In genomic region chr17:78132767-78133178, GRCh38 we compare ENCODE assay signal across 11 cellular contexts. TPM values are rescaled to one million over a fixed set of nuclear protein-coding genes. Genes with fewer than 3 reads are reported as not detected.
DNase-seq lines count a peak whose midpoint lies in the region; ATAC-seq and TF ChIP-seq lines count a peak whose summit lies in the region.
"Had no signal": no experiment of that assay in that cellular context is flagged by ENCODE, and none has a peak within 500 bp of the region (broad histone marks: within the 10 kb centered on the region; RNA-seq: fewer than 3 reads in every experiment).

No MANE protein-coding gene starts in this region.

- peak overlapping the region; percentile 88 for H3K4me3 Mint-ChIP-seq in CD4-positive, alpha-beta T cell
- peak overlapping the region; percentile 75 to 100 (median 90) for H3K4me3 Mint-ChIP-seq in naive thymus-derived CD8-positive, alpha-beta T cell

- H3K9me3 ChIP-seq in CD4-positive, alpha-beta T cell (ENCODE audit: control insufficient read depth, low read length), result no peaks in the 10 kb centered on the region

- intact Hi-C loops in CD4-positive, alpha-beta T cell (cut with DNase I, micrococcal nuclease), result loop anchor here (5.0 to 10.0 kb wide), 5 partner anchors 35 to 688 kb away; partner anchors contain the start of gene SYNGR2 (in 1 of the 2)

- peak overlapping the region; percentile 81 for H3K27ac Mint-ChIP-seq in CD4-positive, alpha-beta T cell
- peak overlapping the region; percentile 73 to 74 for H3K27ac Mint-ChIP-seq in activated naive CD4-positive, alpha-beta T cell treated with anti-CD3 and anti-CD28 coated beads, Interleukin-2, amount 50 U/mL, for 72 hours
- H3K27ac Mint-ChIP-seq in naive thymus-derived CD8-positive, alpha-beta T cell, result peak overlapping the region; percentile 87 to 97 (median 90)

- H3K4me1 Mint-ChIP-seq in CD4-positive, alpha-beta T cell (ENCODE audit: low read depth), result peaks cover 71% of the 10 kb centered on the region
- peaks cover 42 to 77% (median 69%) of the 10 kb centered on the region in 4 donors for H3K4me1 Mint-ChIP-seq in naive thymus-derived CD8-positive, alpha-beta T cell

- TF ChIP-seq CTCF in CD4-positive, alpha-beta T cell (IDR thresholded peaks at IDR 0.05), result no peak

- POLR2A ChIA-PET in CD4-positive, alpha-beta T cell (lab: Charles Lee), result interaction anchor here (0.9 to 16.9 kb wide), 7 partner anchors 4 to 44 kb away, joined by 3 to 766 read pairs (median 101); partner anchors contain the start of genes TMC6 and TMC8
- POLR2A ChIA-PET in naive thymus-derived CD8-positive, alpha-beta T cell (lab: Charles Lee), result interaction anchor here (0.6 to 30.2 kb wide), 10 partner anchors 5 to 1172 kb away, joined by 3 to 1112 read pairs (median 12); partner anchors contain the start of genes C17orf99, SYNGR2, TMC6 and TMC8

- no peaks in the 10 kb centered on the region for H3K27me3 Mint-ChIP-seq in CD4-positive, alpha-beta T cell
- no peaks in the 10 kb centered on the region for H3K27me3 Mint-ChIP-seq in naive thymus-derived CD8-positive, alpha-beta T cell

- H3K27me3 ChIP-seq in CD4-positive, alpha-beta T cell (ENCODE audit: control insufficient read depth, insufficient read depth, low read length), result no peaks in the 10 kb centered on the region

- no peaks in the 10 kb centered on the region for H3K9me3 Mint-ChIP-seq in CD4-positive, alpha-beta T cell
- no peaks in the 10 kb centered on the region for H3K9me3 Mint-ChIP-seq in activated naive CD4-positive, alpha-beta T cell treated with anti-CD3 and anti-CD28 coated beads, Interleukin-2, amount 50 U/mL, for 72 hours
- peaks cover 0 to 2% (median 0%) of the 10 kb centered on the region in 9 donors for H3K9me3 Mint-ChIP-seq in naive thymus-derived CD8-positive, alpha-beta T cell

- CTCF ChIA-PET in CD4-positive, alpha-beta T cell (lab: Charles Lee), result interaction anchor here (1.5 to 4.1 kb wide), 3 partner anchors 12 to 20 kb away, joined by 5 to 38 read pairs (median 37); no protein-coding TSS in a partner anchor

- H3K27ac ChIP-seq in CD4-positive, alpha-beta T cell (ENCODE audit: low read depth, low read length), result peak overlapping the region; percentile 92

- H3K4me3 ChIP-seq in Jurkat, Clone E6-1 (ENCODE audit: low read length), result peak overlapping the region; percentile 85
- H3K4me3 ChIP-seq: hepatocyte had no signal

- peaks cover 81% of the 10 kb centered on the region for H3K36me3 Mint-ChIP-seq in CD4-positive, alpha-beta T cell (ENCODE audit: low read depth)
- H3K36me3 Mint-ChIP-seq in activated naive CD4-positive, alpha-beta T cell treated with anti-CD3 and anti-CD28 coated beads, Interleukin-2, amount 50 U/mL, for 72 hours, result peaks cover 36 to 45% of the 10 kb centered on the region in 2 donors
- peaks cover 9 to 61% (median 27%) of the 10 kb centered on the region in 3 donors for H3K36me3 Mint-ChIP-seq in naive thymus-derived CD8-positive, alpha-beta T cell

- no peak for ATAC-seq in CD4-positive, alpha-beta T cell (ENCODE audit: poor library complexity)
- ATAC-seq in activated naive CD4-positive, alpha-beta T cell treated with anti-CD3 and anti-CD28 coated beads, Interleukin-2, amount 50 U/mL, for 72 hours, result no peak
- ATAC-seq in naive thymus-derived CD8-positive, alpha-beta T cell, result no peak
- ATAC-seq in HG03175 (IDR thresholded peaks at IDR 0.05; ENCODE audit: unreplicated experiment), result no peak
- no peak for ATAC-seq in HG02970 (IDR thresholded peaks at IDR 0.05; ENCODE audit: low FRiP score, unreplicated experiment)

- DNase-seq in CD4-positive, alpha-beta T cell, result no peak
- DNase-seq in Jurkat, Clone E6-1 (ENCODE audit: low read depth, low spot score), result no peak
- peak in 1 of 2 donors; percentile 34 for DNase-seq in activated naive CD4-positive, alpha-beta T cell treated with anti-CD3 and anti-CD28 coated beads, Interleukin-2, amount 50 U/mL, for 72 hours (ENCODE audit: low spot score in 2 of 2)
- DNase-seq in naive thymus-derived CD8-positive, alpha-beta T cell, result peak in 1 of 10 donors; percentile 61
- DNase-seq in NCI-H2029 (lab: John Stamatoyannopoulos, UW), result no peak
- DNase-seq in SIG-M5 (lab: John Stamatoyannopoulos, UW), result no peak
- DNase-seq: NCI-H1436 treated with DMSO at 0.1 percent for 48 hours had no signal

RNA-seq across cellular contexts. Expression of gene TMC8, which starts 2.2 kb away (rescaled TPM):
- total RNA-seq in CD4-positive, alpha-beta T cell, result 100 to 1,000 TPM; 567 to 577 TPM
- polyA plus RNA-seq in Jurkat, Clone E6-1 (2012; ENCODE audit: insufficient read depth, insufficient read length), result 73.5 TPM
- total RNA-seq in activated naive CD4-positive, alpha-beta T cell treated with anti-CD3 and anti-CD28 coated beads, Interleukin-2, amount 50 U/mL, for 72 hours, result 100 to 1,000 TPM; 165 to 187 TPM
- 100 to 1,000 TPM; 367 to 370 TPM for total RNA-seq in naive thymus-derived CD8-positive, alpha-beta T cell
- polyA plus RNA-seq in naive thymus-derived CD8-positive, alpha-beta T cell, result 100 to 1,000 TPM in 1 of 3 donors, 10 to 100 TPM in 2; 62.5 to 141 (median 72.9) TPM

RNA-seq across cellular contexts. Expression of gene TMC6, which starts 4.2 kb away (rescaled TPM):
- total RNA-seq in CD4-positive, alpha-beta T cell, result 100 to 1,000 TPM; 645 to 659 TPM
- polyA plus RNA-seq in Jurkat, Clone E6-1 (2012; ENCODE audit: insufficient read depth, insufficient read length), result 82.5 TPM
- total RNA-seq in activated naive CD4-positive, alpha-beta T cell treated with anti-CD3 and anti-CD28 coated beads, Interleukin-2, amount 50 U/mL, for 72 hours, result 100 to 1,000 TPM; 165 to 233 TPM
- 100 to 1,000 TPM; 809 to 819 TPM for total RNA-seq in naive thymus-derived CD8-positive, alpha-beta T cell
- 100 to 1,000 TPM; 186 to 253 (median 209) TPM for polyA plus RNA-seq in naive thymus-derived CD8-positive, alpha-beta T cell

RNA-seq across cellular contexts. Expression of gene C17orf99, which starts 13.4 kb away (rescaled TPM):
- not detected for total RNA-seq in CD4-positive, alpha-beta T cell
- polyA plus RNA-seq in Jurkat, Clone E6-1 (2012; ENCODE audit: insufficient read depth, insufficient read length), result not detected
- not detected for total RNA-seq in activated naive CD4-positive, alpha-beta T cell treated with anti-CD3 and anti-CD28 coated beads, Interleukin-2, amount 50 U/mL, for 72 hours
- total RNA-seq in naive thymus-derived CD8-positive, alpha-beta T cell, result under 1 TPM in 1 of 2 experiments, not detected in 1; 0.60 TPM
- polyA plus RNA-seq in naive thymus-derived CD8-positive, alpha-beta T cell, result not detected
- total RNA-seq: T-helper 1 cell treated with Interleukin-12 subunit alpha and Interleukin-12 subunit beta and Interleukin-4 antibody, amounts not matched to agents 30 ng/mL and 1 ng/mL, for 36 hours had no signal

RNA-seq across cellular contexts. Expression of gene SYNGR2, which starts 35.6 kb away (rescaled TPM):
- 10 to 100 TPM; 34.9 to 41.3 TPM for total RNA-seq in CD4-positive, alpha-beta T cell
- polyA plus RNA-seq in Jurkat, Clone E6-1 (2012; ENCODE audit: insufficient read depth, insufficient read length), result 56.8 TPM
- total RNA-seq in activated naive CD4-positive, alpha-beta T cell treated with anti-CD3 and anti-CD28 coated beads, Interleukin-2, amount 50 U/mL, for 72 hours, result 10 to 100 TPM; 84.0 to 92.7 TPM
- 10 to 100 TPM; 58.1 to 66.6 TPM for total RNA-seq in naive thymus-derived CD8-positive, alpha-beta T cell
- 100 to 1,000 TPM in 1 of 3 donors, 10 to 100 TPM in 2; 88.4 to 108 (median 92.1) TPM for polyA plus RNA-seq in naive thymus-derived CD8-positive, alpha-beta T cell

RNA-seq across cellular contexts. Expression of gene TK1, which starts 54.1 kb away (rescaled TPM):
- total RNA-seq in CD4-positive, alpha-beta T cell, result under 1 TPM; 0.78 to 0.88 TPM
- 52.8 TPM for polyA plus RNA-seq in Jurkat, Clone E6-1 (2012; ENCODE audit: insufficient read depth, insufficient read length)
- total RNA-seq in activated naive CD4-positive, alpha-beta T cell treated with anti-CD3 and anti-CD28 coated beads, Interleukin-2, amount 50 U/mL, for 72 hours, result 100 to 1,000 TPM; 129 to 234 TPM
- not detected for total RNA-seq in naive thymus-derived CD8-positive, alpha-beta T cell
- 1 to 10 TPM in 1 of 3 donors, under 1 TPM in 1, not detected in 1; 0.18 to 1.1 TPM for polyA plus RNA-seq in naive thymus-derived CD8-positive, alpha-beta T cell
